18 cellular contexts compared by ENCODE assay signal in genomic region chrX:38183577-38183976, GRCh38. TPM values are rescaled to one million over a fixed set of nuclear protein-coding genes. Genes with fewer than 3 reads are reported as not detected.
"Had no signal": no experiment of that assay in that cellular context is flagged by ENCODE, and none has a peak within 500 bp of the region (broad histone marks: within the 10 kb centered on the region; RNA-seq: fewer than 3 reads in every experiment).

No MANE protein-coding gene starts in this region.

- H3K36me3 ChIP-seq: colonic mucosa had no signal

- H3K9me3 ChIP-seq: colonic mucosa had no signal

- DNase-seq: activated CD4-positive, alpha-beta T cell treated with anti-CD3 and anti-CD28 coated beads, Interleukin-2, amount 10 ng/mL, durations not matched to agents 24 days and 14 days; activated CD8-positive, alpha-beta T cell treated with anti-CD3 and anti-CD28 coated beads for 36 hours; activated naive CD4-positive, alpha-beta T cell; activated naive CD8-positive, alpha-beta T cell treated with anti-CD3 and anti-CD28 coated beads for 36 hours; activated T-cell treated with anti-CD3 and anti-CD28 coated beads, Interleukin-2, amount 50 U/mL, for 1 hour; colonic mucosa; erythroblast; foreskin melanocyte; hypothalamus; mammary epithelial cell; occipital lobe; stimulated activated CD4-positive, alpha-beta T cell treated with anti-CD3 and anti-CD28 coated beads, Interleukin-2, amount 100 ng/mL, for 48 hours; stimulated activated naive CD8-positive, alpha-beta T cell treated with anti-CD3 and anti-CD28 coated beads, Interleukin-15, amount 100 ng/mL, for 72 hours; T-helper 1 cell; T1000; trophoblast cell had no signal

- H3K4me3 ChIP-seq: colonic mucosa had no signal

- ATAC-seq: activated CD8-positive, alpha-beta T cell treated with anti-CD3 and anti-CD28 coated beads for 36 hours; activated T-helper 17 cell treated with anti-CD3 and anti-CD28 coated beads, Interleukin-2, amount 50 U/mL, for 72 hours; stimulated activated naive CD8-positive, alpha-beta T cell treated with anti-CD3 and anti-CD28 coated beads, Interleukin-15, amount 100 ng/mL, for 72 hours had no signal

- FAIRE-seq: keratinocyte had no signal

- H3K27ac ChIP-seq: colonic mucosa had no signal

- H3K4me1 ChIP-seq: colonic mucosa had no signal

- H3K27me3 ChIP-seq: colonic mucosa had no signal

RNA-seq across cellular contexts. Expression of gene SRPX, which starts 37.1 kb away (rescaled TPM):
- total RNA-seq: activated CD4-positive, alpha-beta T cell treated with anti-CD3 and anti-CD28 coated beads, Interleukin-2, amount 10 ng/mL, durations not matched to agents 24 days and 14 days; activated CD8-positive, alpha-beta T cell treated with anti-CD3 and anti-CD28 coated beads for 36 hours; activated naive CD8-positive, alpha-beta T cell treated with anti-CD3 and anti-CD28 coated beads for 36 hours had no signal
